ENCODE assay signal across 2 cellular contexts in genomic region chr1:203287109-203287893, GRCh38.
TF ChIP-seq lines count a peak whose summit lies in the region.

No MANE protein-coding gene starts in this region.

TF ChIP-seq in HCT116, 20 proteins besides CTCF, POLR2A, EP300 and RAD21:
- TF ChIP-seq EGR1 (IDR thresholded peaks at IDR 0.05; ENCODE audit: low read depth) = peak; percentile 30; the same call in 1 of the 2 replicates
- no peak for TF ChIP-seq CEBPB (IDR thresholded peaks at IDR 0.05; ENCODE audit: low read depth)

TF ChIP-seq in endothelial cell of umbilical vein, 7 proteins besides CTCF, POLR2A, EP300 and RAD21:
- TF ChIP-seq GATA2 (IDR thresholded peaks at IDR 0.05; ENCODE audit: insufficient read depth, insufficient read length, low read depth, low read length) = no peak
- TF ChIP-seq MYC (IDR thresholded peaks at IDR 0.05; ENCODE audit: low read depth, low read length) = no peak
- TF ChIP-seq MAX (IDR thresholded peaks at IDR 0.05; ENCODE audit: insufficient read depth, insufficient read length) = no peak
- TF ChIP-seq JUN (IDR thresholded peaks at IDR 0.05; ENCODE audit: borderline replicate concordance, insufficient read depth, insufficient read length, low read depth) = no peak
- no peak for TF ChIP-seq FOS (IDR thresholded peaks at IDR 0.05; ENCODE audit: borderline replicate concordance, insufficient read depth, low read length)
